ENCODE assay signal across 19 cellular contexts in genomic region chr1:8276173-8276914, GRCh38. TPM values are rescaled to one million over a fixed set of nuclear protein-coding genes. Genes with fewer than 3 reads are reported as not detected.
A peak's percentile ranks its signal among the peaks of the same experiment; 100 is the strongest.
DNase-seq lines count a peak whose midpoint lies in the region; ATAC-seq, FAIRE-seq and TF ChIP-seq lines count a peak whose summit lies in the region.
"Had no signal": no experiment of that assay in that cellular context is flagged by ENCODE, and none has a peak within 500 bp of the region (broad histone marks: within the 10 kb centered on the region; RNA-seq: fewer than 3 reads in every experiment).

No MANE protein-coding gene starts in this region.

- TF ChIP-seq RAD21 in HepG2 (CRISPR knock-in tag; IDR thresholded peaks at IDR 0.05): no peak

- no peak for FAIRE-seq in HepG2 (lab: Jason Lieb, UNC)
- FAIRE-seq: RCC 7860 had no signal

- POLR2A ChIA-PET in HepG2 (lab: Yijun Ruan, JAX): no interaction called here

- H3K79me2 ChIP-seq in HepG2 (ENCODE audit: insufficient read depth, low read length): no peaks in the 10 kb centered on the region

- CTCF ChIA-PET in HepG2 (lab: Yijun Ruan, JAX; ENCODE audit: low intra/inter-chr PET ratio, low total read pairs): no interaction called here

- ATAC-seq in HepG2 (peak; percentile 53), right lobe of liver (no peak)
- no peak for ATAC-seq in central memory CD8-positive, alpha-beta T cell (replicated peaks; ENCODE audit: extremely low read depth, poor library complexity, severe bottlenecking)
- peak; percentile 65 for ATAC-seq in stimulated activated effector memory CD8-positive, alpha-beta T cell treated with anti-CD3 and anti-CD28 coated beads, Interleukin-12 subunit alpha, Interleukin-12 subunit beta, amount 100 ng/mL, for 72 hours

- no peak for TF ChIP-seq EP300 in HepG2 (IDR thresholded peaks at IDR 0.05; ENCODE audit: low read depth in 2 of 2, low read length in 2 of 2)
- TF ChIP-seq EP300 in HepG2 (CRISPR knock-in tag; IDR thresholded peaks at IDR 0.05; ENCODE audit: borderline replicate concordance): no peak

- no peak overlapping the region for H3K4me3 Mint-ChIP-seq in central memory CD8-positive, alpha-beta T cell
- H3K4me3 Mint-ChIP-seq in stimulated activated effector memory CD8-positive, alpha-beta T cell treated with anti-CD3 and anti-CD28 coated beads, Interleukin-12 subunit alpha, Interleukin-12 subunit beta, amount 100 ng/mL, for 72 hours: no peak overlapping the region
- H3K4me3 Mint-ChIP-seq: dendritic cell treated with granulocyte-macrophage colony-stimulating factor and Interleukin-4, amounts not matched to agents 40 ng/mL and 50 ng/mL, for 4 days; HFFc6; nephron; type B pancreatic cell had no signal

- no peaks in the 10 kb centered on the region for H3K9me3 ChIP-seq in HepG2 (ENCODE audit: low read length)
- H3K9me3 ChIP-seq in right lobe of liver: no peaks in the 10 kb centered on the region

- peak overlapping the region; percentile 7 for H3K27ac Mint-ChIP-seq in central memory CD8-positive, alpha-beta T cell (ENCODE audit: low read depth)
- no peak overlapping the region for H3K27ac Mint-ChIP-seq in stimulated activated effector memory CD8-positive, alpha-beta T cell treated with anti-CD3 and anti-CD28 coated beads, Interleukin-12 subunit alpha, Interleukin-12 subunit beta, amount 100 ng/mL, for 72 hours
- H3K27ac Mint-ChIP-seq: dendritic cell treated with granulocyte-macrophage colony-stimulating factor and Interleukin-4, amounts not matched to agents 40 ng/mL and 50 ng/mL, for 4 days; HFFc6; type B pancreatic cell had no signal

- no peaks in the 10 kb centered on the region for H3K36me3 Mint-ChIP-seq in central memory CD8-positive, alpha-beta T cell (ENCODE audit: insufficient read depth)
- no peaks in the 10 kb centered on the region for H3K36me3 Mint-ChIP-seq in stimulated activated effector memory CD8-positive, alpha-beta T cell treated with anti-CD3 and anti-CD28 coated beads, Interleukin-12 subunit alpha, Interleukin-12 subunit beta, amount 100 ng/mL, for 72 hours
- H3K36me3 Mint-ChIP-seq: type B pancreatic cell had no signal

- H3K4me2 ChIP-seq in HepG2 (ENCODE audit: low read depth, low read length): no peak overlapping the region

- H3K9me3 Mint-ChIP-seq in central memory CD8-positive, alpha-beta T cell: no peaks in the 10 kb centered on the region
- H3K9me3 Mint-ChIP-seq in stimulated activated effector memory CD8-positive, alpha-beta T cell treated with anti-CD3 and anti-CD28 coated beads, Interleukin-12 subunit alpha, Interleukin-12 subunit beta, amount 100 ng/mL, for 72 hours: no peaks in the 10 kb centered on the region
- H3K9me3 Mint-ChIP-seq: dendritic cell treated with granulocyte-macrophage colony-stimulating factor and Interleukin-4, amounts not matched to agents 40 ng/mL and 50 ng/mL, for 4 days; HFFc6 had no signal

- peaks cover 10% of the 10 kb centered on the region for H3K27me3 Mint-ChIP-seq in central memory CD8-positive, alpha-beta T cell
- H3K27me3 Mint-ChIP-seq: type B pancreatic cell had no signal

- H4K20me1 ChIP-seq in HepG2 (ENCODE audit: insufficient read depth, low read length): no peaks in the 10 kb centered on the region

- TF ChIP-seq POLR2A in HepG2 (IDR thresholded peaks at IDR 0.05; ENCODE audit: insufficient read depth in 1 of 2, low read depth in 2 of 2, low read length in 2 of 2): no peak
- TF ChIP-seq POLR2A in right lobe of liver (IDR thresholded peaks at IDR 0.05): no peak

- H3K4me1 Mint-ChIP-seq in central memory CD8-positive, alpha-beta T cell: no peaks in the 10 kb centered on the region
- H3K4me1 Mint-ChIP-seq in stimulated activated effector memory CD8-positive, alpha-beta T cell treated with anti-CD3 and anti-CD28 coated beads, Interleukin-12 subunit alpha, Interleukin-12 subunit beta, amount 100 ng/mL, for 72 hours: peaks cover 12% of the 10 kb centered on the region
- H3K4me1 Mint-ChIP-seq: nephron had no signal

- H3K36me3 ChIP-seq in HepG2 (replicated peaks in 1 of 2; ENCODE audit: control insufficient read depth in 1 of 2, insufficient read depth in 2 of 2, low read length in 2 of 2) (no peaks in the 10 kb centered on the region), right lobe of liver (no peaks in the 10 kb centered on the region)

- 84% methylated on average over 21 of the region's 21 CpGs for WGBS in HepG2 (ENCODE audit: low lambda C conversion rate)
- WGBS in right lobe of liver (ENCODE audit: insufficient coverage, low coverage, low lambda C conversion rate, missing lambda C conversion rate): 91% methylated on average over 8 of the region's 21 CpGs

- H3K4me3 ChIP-seq in HepG2 (replicated peaks in 1 of 3; ENCODE audit: insufficient read depth in 1 of 3, low read depth in 2 of 3, low read length in 3 of 3) (no peak overlapping the region), right lobe of liver (no peak overlapping the region)

- H3K9ac ChIP-seq in HepG2 (ENCODE audit: insufficient read depth, low read depth, low read length): no peak overlapping the region

- BruUV-seq in HepG2 (replicated peaks; lab: Mats Ljungman, UMichigan): no TSS peak

- DNase-seq in HepG2 (ENCODE audit: low spot score) (no peak), right lobe of liver (no peak), RPMI7951 (ENCODE audit: low read depth) (peak; percentile 51), cerebellar nuclear complex (lab: John Stamatoyannopoulos, UW) (no peak), NCI-H1694 treated with DMSO at 0.1 percent for 48 hours (lab: John Stamatoyannopoulos, UW) (no peak), COR-L47 (lab: John Stamatoyannopoulos, UW) (no peak)
- DNase-seq in central memory CD8-positive, alpha-beta T cell (ENCODE audit: low spot score in 2 of 2): no peak
- DNase-seq in stimulated activated effector memory CD8-positive, alpha-beta T cell treated with anti-CD3 and anti-CD28 coated beads, Interleukin-12 subunit alpha, Interleukin-12 subunit beta, amount 100 ng/mL, for 72 hours (ENCODE audit: low spot score in 2 of 2): peak in 1 of 2 donors; percentile 55
- DNase-seq: activated gamma-delta T cell; amniotic stem cell; head of caudate nucleus; HFFc6; MV-4-11; NCI-H1930; NK-92 treated with Interleukin-12 subunit alpha and Interleukin-12 subunit beta, amount 100 ng/mL, for 24 hours had no signal

- H3K4me1 ChIP-seq in HepG2 (ENCODE audit: insufficient read depth, low read length) (peaks cover 37% of the 10 kb centered on the region), right lobe of liver (no peaks in the 10 kb centered on the region)

- intact Hi-C loops in HepG2 (cut with micrococcal nuclease; ENCODE audit: unreplicated experiment) (no loop called here), right lobe of liver (cut with DNase I) (no loop called here)

- H2AFZ ChIP-seq in HepG2 (ENCODE audit: low read length): no peak overlapping the region

- no peak for TF ChIP-seq CTCF in HepG2 (CRISPR knock-in tag; IDR thresholded peaks at IDR 0.05)
- no peak for TF ChIP-seq CTCF in right lobe of liver (IDR thresholded peaks at IDR 0.05)

- in situ Hi-C loops in HepG2 (cut with HindIII; ENCODE audit: extremely low pct_ligation_motif_present, low pct_unique_long_range_greater_than_20kb): no loop called here

- no peaks in the 10 kb centered on the region for H3K27me3 ChIP-seq in HepG2 (ENCODE audit: control insufficient read depth in 1 of 2, insufficient read depth in 2 of 2, low read length in 2 of 2)
- H3K27me3 ChIP-seq in right lobe of liver: no peaks in the 10 kb centered on the region

- H3K27ac ChIP-seq in HepG2 (ENCODE audit: extremely low read length, insufficient read depth, low read length) (no peak overlapping the region), right lobe of liver (no peak overlapping the region)

TF ChIP-seq in HepG2, 621 proteins besides CTCF, POLR2A, EP300 and RAD21:
- TF ChIP-seq RBM39 (IDR thresholded peaks at IDR 0.05; ENCODE audit: low read depth, low read length, poor library complexity, severe bottlenecking): no peak
- TF ChIP-seq ZNF841 (CRISPR knock-in tag; IDR thresholded peaks at IDR 0.05; ENCODE audit: borderline replicate concordance): no peak
- TF ChIP-seq MTF2 (CRISPR knock-in tag; IDR thresholded peaks at IDR 0.05; ENCODE audit: borderline replicate concordance): no peak
- TF ChIP-seq POLR2AphosphoS2 (IDR thresholded peaks at IDR 0.05; ENCODE audit: low read depth, low read length): no peak
- no peak for TF ChIP-seq RXRA (CRISPR knock-in tag; IDR thresholded peaks at IDR 0.05)
- no peak for TF ChIP-seq ZNF256 (CRISPR knock-in tag; conservative IDR thresholded peaks at IDR 0.05)

RNA-seq across cellular contexts. Expression of gene SLC45A1, which starts 41.6 kb away (rescaled TPM):
- total RNA-seq in HepG2 (2016; rRNA removed; fragmentation: Illumina TruSeq; extraction: Trizol): not detected in 2 replicates
- not detected in 2 replicates for total RNA-seq in HepG2 (2016; cell fraction: cytosol; rRNA removed; fragmentation: Illumina TruSeq; extraction: Trizol; ENCODE audit: low read depth)
- total RNA-seq in HepG2 (2016; cell fraction: insoluble cytoplasmic fraction; rRNA removed; fragmentation: Illumina TruSeq; extraction: Trizol): not detected in 2 replicates
- not detected in 2 replicates for total RNA-seq in HepG2 (2016; cell fraction: membrane; rRNA removed; fragmentation: Illumina TruSeq; extraction: Trizol)
- not detected in 2 replicates for total RNA-seq in HepG2 (2016; cell fraction: nucleus; rRNA removed; fragmentation: Illumina TruSeq; extraction: Trizol)
- polyA plus RNA-seq in HepG2 (2011; rRNA removed): 0.05 TPM in 1 of 2 replicates, not detected in the other
- 0.03 TPM in 1 of 2 replicates, not detected in the other for polyA plus RNA-seq in HepG2 (2011; cell fraction: cytosol; rRNA removed)
- polyA plus RNA-seq in HepG2 (2011; cell fraction: nucleus; rRNA removed): 0.09 TPM in 1 of 2 replicates, not detected in the other
- polyA plus RNA-seq in HepG2 (2012): not detected in 2 replicates
- not detected in 2 replicates for polyA plus RNA-seq in HepG2 (2016; cell fraction: cytosol; fragmentation: Illumina TruSeq; extraction: Trizol; ENCODE audit: low read depth)
- not detected in 2 replicates for polyA plus RNA-seq in HepG2 (2016; cell fraction: insoluble cytoplasmic fraction; fragmentation: Illumina TruSeq; extraction: Trizol; ENCODE audit: low read depth)
- polyA plus RNA-seq in HepG2 (2016; cell fraction: membrane; fragmentation: Illumina TruSeq; extraction: Trizol; ENCODE audit: low read depth): not detected in 2 replicates
- not detected in 2 replicates for polyA plus RNA-seq in HepG2 (2016; cell fraction: nucleus; fragmentation: Illumina TruSeq; extraction: Trizol; ENCODE audit: insufficient read depth, low read depth)
- polyA minus RNA-seq in HepG2 (2011; rRNA and poly(A)+ RNA removed; ENCODE audit: low replicate concordance): not detected in 2 replicates
- not detected in 2 replicates for polyA minus RNA-seq in HepG2 (2011; cell fraction: cytosol; rRNA and poly(A)+ RNA removed)
- not detected in 2 replicates for polyA minus RNA-seq in HepG2 (2011; cell fraction: nucleus; rRNA and poly(A)+ RNA removed)
- under 1 TPM in 5 of 6 experiments, not detected in 1; 0.13 to 0.53 (median 0.25) TPM for total RNA-seq in right lobe of liver
- 0.20 and 0.84 TPM in 2 replicates for total RNA-seq in RPMI7951 (2014; rRNA removed; shearing (Covaris generic))

Comparison
In these comparisons a context has a peak if more than half of its experiments do, and no peak if none do; other contexts are left out.
1. ATAC-seq: peak in HepG2 (single experiment) and stimulated activated effector memory CD8-positive, alpha-beta T cell treated with anti-CD3 and anti-CD28 coated beads, Interleukin-12 subunit alpha, Interleukin-12 subunit beta, amount 100 ng/mL, for 72 hours (single experiment); none in right lobe of liver (0 of 4) and central memory CD8-positive, alpha-beta T cell (single experiment).